8 cellular contexts compared by ENCODE assay signal in the genomic region with DNA sequence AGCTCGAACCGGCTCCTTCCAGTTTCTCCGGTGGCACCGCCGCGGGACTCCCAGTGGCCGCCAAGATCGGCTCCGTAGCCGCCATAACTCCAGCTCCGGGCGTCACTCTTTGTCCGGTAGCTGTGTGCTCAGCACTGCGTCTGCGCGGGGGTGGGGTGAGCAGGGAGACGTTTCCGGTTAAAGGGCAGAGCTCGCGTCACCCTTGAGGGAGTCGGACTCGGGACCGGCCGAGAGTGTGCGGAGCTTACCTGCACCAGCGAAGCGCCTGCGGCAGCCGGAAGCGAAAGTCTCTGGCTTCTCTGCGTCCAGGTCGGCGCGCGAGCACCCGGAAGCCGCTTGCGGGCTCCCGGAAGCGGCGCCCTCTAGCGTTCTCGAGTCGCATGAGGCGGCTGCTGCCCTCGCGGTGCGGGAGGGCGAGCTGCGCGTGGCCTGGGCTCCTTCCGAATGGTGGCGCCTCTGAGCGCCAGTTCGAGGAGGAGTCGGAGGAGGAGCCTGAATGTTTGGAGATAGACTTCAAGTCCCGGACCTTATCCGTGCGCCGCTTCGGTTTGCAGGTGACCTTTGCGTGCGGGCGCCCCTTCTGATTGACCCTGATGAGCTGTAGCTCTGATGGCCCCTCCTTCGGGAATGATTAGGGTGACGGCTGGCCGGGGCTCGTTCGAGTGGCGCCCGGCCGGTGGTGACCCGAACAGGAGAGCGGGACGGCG.
DNase-seq lines count a peak whose midpoint lies in the region; ATAC-seq lines count a peak whose summit lies in the region.

SCAND1 (minus strand) TSS at position 303 of the 707 bp plus-strand sequence; CDS start at position 85, 218 bp downstream.

- ATAC-seq in GM19025 (IDR thresholded peaks at IDR 0.05; ENCODE audit: low read depth, unreplicated experiment), result peak; percentile 81
- peak; percentile 84 for ATAC-seq in HG03342 (IDR thresholded peaks at IDR 0.05; ENCODE audit: unreplicated experiment)

- DNase-seq in AG20443 (ENCODE audit: low spot score) (peak; percentile 98), NCI-H345 treated with DMSO at 0.1 percent for 48 hours (lab: John Stamatoyannopoulos, UW; ENCODE audit: unreplicated experiment) (peak; percentile 99), inferior parietal cortex (ENCODE audit: extremely low spot score) (peak; percentile 97)
- peak; percentile 89 to 96 (median 95) for DNase-seq in activated CD4-positive, CD25-positive, alpha-beta regulatory T cell (lab: John Stamatoyannopoulos, UW)
- peak; percentile 98 for DNase-seq in central memory CD4-positive, alpha-beta T cell
- peak; percentile 97 for DNase-seq in stimulated activated CD4-positive, alpha-beta T cell treated with anti-CD3 and anti-CD28 coated beads, Interleukin-12 subunit alpha, Interleukin-12 subunit beta, amount 100 ng/mL, for 24 hours (ENCODE audit: low read depth in 2 of 2)

Comparison
In these comparisons a context has a peak if more than half of its experiments do, and no peak if none do; other contexts are left out.
1. Peak in every context shown above with its lines: DNase-seq and ATAC-seq.